ENCODE assay signal across 8 cellular contexts in genomic region chr17:51764387-51764971, GRCh38.
DNase-seq lines count a peak whose midpoint lies in the region; ATAC-seq and TF ChIP-seq lines count a peak whose summit lies in the region.

No MANE protein-coding gene starts in this region.

- H3K36me3 ChIP-seq in testis (ENCODE audit: low read depth, missing control alignments) = no peaks in the 10 kb centered on the region

- DNase-seq in DMS 273 treated with DMSO at 0.1 percent for 48 hours (lab: John Stamatoyannopoulos, UW) (peak; percentile 42), NCI-H526 treated with DMSO at 0.1 percent for 48 hours (lab: John Stamatoyannopoulos, UW) (peak; percentile 22), epithelial cell of esophagus (ENCODE audit: low read depth) (peak; percentile 78), myocyte (ENCODE audit: low read depth) (peak; percentile 76), testis (peak; percentile 67)
- peak; percentile 22 to 42 for DNase-seq in activated CD4-positive, alpha-beta T cell treated with anti-CD3 and anti-CD28 coated beads, Interleukin-2, amount 50 U/mL, for 48 hours

- peak; percentile 97 for TF ChIP-seq CTCF in epithelial cell of esophagus (IDR thresholded peaks at IDR 0.05; ENCODE audit: insufficient read depth, low read depth, low read length, missing control alignments)
- peak in 2 of 3 experiments; percentile 59 to 76 for TF ChIP-seq CTCF in testis (IDR thresholded peaks at IDR 0.05)

- 14 to 16% methylated on average over 2 to 4 of the region's 4 CpGs for WGBS in testis, 2 donors

- no peak overlapping the region for H3K27ac ChIP-seq in testis

- H3K27me3 ChIP-seq in testis = no peaks in the 10 kb centered on the region

- intact Hi-C loops in testis (cut with DNase I; ENCODE audit: low total_unique reads) = no loop called here

- ATAC-seq in GM19468 (IDR thresholded peaks at IDR 0.05; ENCODE audit: extremely low read depth, unreplicated experiment) = peak; percentile 90
- peak; percentile 95 for ATAC-seq in HG03520 (IDR thresholded peaks at IDR 0.05; ENCODE audit: unreplicated experiment)

- H3K4me1 ChIP-seq in testis = no peaks in the 10 kb centered on the region

- TF ChIP-seq POLR2A in testis (IDR thresholded peaks at IDR 0.05) = no peak

- H3K4me3 ChIP-seq in epithelial cell of esophagus (ENCODE audit: low read length) (no peak overlapping the region), testis (no peak overlapping the region)

- H3K9me3 ChIP-seq in testis = no peaks in the 10 kb centered on the region

Comparison
In these comparisons a context has a peak if more than half of its experiments do, and no peak if none do; other contexts are left out.
1. DNase-seq: peak in every context shown above with its lines; median percentile 78 in epithelial cell of esophagus; 76 in myocyte; 67 in testis; 42 in DMS 273 treated with DMSO at 0.1 percent for 48 hours; 32 in activated CD4-positive, alpha-beta T cell treated with anti-CD3 and anti-CD28 coated beads, Interleukin-2, amount 50 U/mL, for 48 hours; 22 in NCI-H526 treated with DMSO at 0.1 percent for 48 hours.